ENCODE assay signal across 7 cellular contexts in the genomic region with DNA sequence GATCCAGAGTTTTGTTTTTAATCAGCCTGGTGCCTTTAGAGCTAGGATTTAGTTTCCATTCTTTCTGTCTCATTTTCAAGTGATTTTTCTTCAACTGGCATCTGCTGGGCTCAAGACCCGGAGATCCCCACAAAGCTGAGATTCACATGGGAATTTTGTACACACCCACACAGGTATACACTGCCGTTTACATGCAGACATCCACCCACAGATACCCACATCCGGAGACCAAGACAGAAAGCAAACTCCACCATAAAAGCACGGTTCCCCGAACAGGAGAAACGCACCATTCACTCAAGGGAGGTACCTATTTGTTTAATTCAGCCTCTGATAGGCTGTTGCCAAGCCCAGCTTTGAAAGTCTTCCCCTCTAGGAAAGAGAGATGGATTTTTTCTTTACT.
A peak's percentile ranks its signal among the peaks of the same experiment; 100 is the strongest.
DNase-seq lines count a peak whose midpoint lies in the region; ATAC-seq and TF ChIP-seq lines count a peak whose summit lies in the region.
"Not testable (repeated sequence)": the region's sequence is repeated elsewhere in the genome, so short reads cannot be mapped to it uniquely, and the experiment has no call there.

No MANE protein-coding gene starts in this region.

- H3K27ac ChIP-seq in naive thymus-derived CD4-positive, alpha-beta T cell (ENCODE audit: low read depth, low read length), result not testable (repeated sequence)

- peak; percentile 19 for DNase-seq in GM12864 (ENCODE audit: low read depth)
- DNase-seq in T-helper 17 cell, result peak in 1 of 3 donors; percentile 7
- DNase-seq in activated CD4-positive, alpha-beta memory T cell treated with anti-CD3 and anti-CD28 coated beads for 36 hours, result peak; percentile 63
- peak; percentile 5 for DNase-seq in activated T-helper 1 cell treated with Interleukin-2 at 50 U/mL for 16 hours (ENCODE audit: low read depth)
- DNase-seq in naive thymus-derived CD4-positive, alpha-beta T cell, result peak in 8 of 9 donors; percentile 16 to 48 (median 34)
- peak; percentile 7 to 44 for DNase-seq in stimulated activated CD4-positive, alpha-beta T cell treated with anti-CD3 and anti-CD28 coated beads, Interleukin-2, amount 100 ng/mL, for 24 hours

- ATAC-seq in T-helper 17 cell; naive thymus-derived CD4-positive, alpha-beta T cell: not testable (repeated sequence)

- H3K27me3 Mint-ChIP-seq in T-helper 17 cell; activated CD4-positive, alpha-beta memory T cell treated with anti-CD3 and anti-CD28 coated beads for 36 hours; activated naive CD4-positive, alpha-beta T cell treated with anti-CD3 and anti-CD28 coated beads, Interleukin-2, amount 50 U/mL, for 24 hours: not testable (repeated sequence)
- peaks cover 2 to 20% (median 7%) of the 10 kb centered on the region in 5 donors for H3K27me3 Mint-ChIP-seq in naive thymus-derived CD4-positive, alpha-beta T cell

- H3K27ac Mint-ChIP-seq in T-helper 17 cell, result peak overlapping the region; percentile 94
- H3K27ac Mint-ChIP-seq in activated CD4-positive, alpha-beta memory T cell treated with anti-CD3 and anti-CD28 coated beads for 36 hours, result peak overlapping the region; percentile 86
- peak overlapping the region; percentile 88 for H3K27ac Mint-ChIP-seq in activated naive CD4-positive, alpha-beta T cell treated with anti-CD3 and anti-CD28 coated beads, Interleukin-2, amount 50 U/mL, for 24 hours
- peak overlapping the region; percentile 49 to 91 (median 82) for H3K27ac Mint-ChIP-seq in naive thymus-derived CD4-positive, alpha-beta T cell

- not testable (repeated sequence) for H3K9me3 ChIP-seq in T-helper 17 cell (ENCODE audit: control insufficient read depth, low read length, poor library complexity, severe bottlenecking); naive thymus-derived CD4-positive, alpha-beta T cell (ENCODE audit: control insufficient read depth in 2 of 3, low read length in 3 of 3)

- not testable (repeated sequence) for H3K4me3 ChIP-seq in GM12864 (ENCODE audit: low read depth, low read length); naive thymus-derived CD4-positive, alpha-beta T cell (ENCODE audit: low read length)

- H3K4me1 Mint-ChIP-seq in T-helper 17 cell, result peaks cover 11% of the 10 kb centered on the region
- H3K4me1 Mint-ChIP-seq in activated CD4-positive, alpha-beta memory T cell treated with anti-CD3 and anti-CD28 coated beads for 36 hours (ENCODE audit: low read depth), result peaks cover 25% of the 10 kb centered on the region
- H3K4me1 Mint-ChIP-seq in activated naive CD4-positive, alpha-beta T cell treated with anti-CD3 and anti-CD28 coated beads, Interleukin-2, amount 50 U/mL, for 24 hours; naive thymus-derived CD4-positive, alpha-beta T cell: not testable (repeated sequence)

- not testable (repeated sequence) for TF ChIP-seq CTCF in GM12864 (IDR thresholded peaks at IDR 0.05; ENCODE audit: low read depth, low read length, missing control alignments)

- not testable (repeated sequence) for H3K36me3 ChIP-seq in naive thymus-derived CD4-positive, alpha-beta T cell (ENCODE audit: control insufficient read depth in 2 of 3, insufficient read depth in 3 of 3, low read length in 3 of 3)

- CTCF ChIA-PET in activated CD4-positive, alpha-beta memory T cell treated with anti-CD3 and anti-CD28 coated beads for 36 hours (lab: Charles Lee); naive thymus-derived CD4-positive, alpha-beta T cell (lab: Charles Lee): not testable (repeated sequence)

- H3K36me3 Mint-ChIP-seq in T-helper 17 cell (ENCODE audit: low read depth); activated CD4-positive, alpha-beta memory T cell treated with anti-CD3 and anti-CD28 coated beads for 36 hours; activated naive CD4-positive, alpha-beta T cell treated with anti-CD3 and anti-CD28 coated beads, Interleukin-2, amount 50 U/mL, for 24 hours; naive thymus-derived CD4-positive, alpha-beta T cell: not testable (repeated sequence)

- not testable (repeated sequence) for H3K9me3 Mint-ChIP-seq in activated CD4-positive, alpha-beta memory T cell treated with anti-CD3 and anti-CD28 coated beads for 36 hours; activated naive CD4-positive, alpha-beta T cell treated with anti-CD3 and anti-CD28 coated beads, Interleukin-2, amount 50 U/mL, for 24 hours; naive thymus-derived CD4-positive, alpha-beta T cell

- H3K4me1 ChIP-seq in naive thymus-derived CD4-positive, alpha-beta T cell (ENCODE audit: control insufficient read depth in 2 of 2, insufficient read depth in 2 of 2, low read length in 2 of 2), result not testable (repeated sequence)

- intact Hi-C loops in activated CD4-positive, alpha-beta memory T cell treated with anti-CD3 and anti-CD28 coated beads for 36 hours (cut with micrococcal nuclease); naive thymus-derived CD4-positive, alpha-beta T cell (cut with micrococcal nuclease): not testable (repeated sequence)

- H3K27me3 ChIP-seq in naive thymus-derived CD4-positive, alpha-beta T cell (ENCODE audit: control insufficient read depth in 2 of 2, insufficient read depth in 2 of 2, low read length in 2 of 2), result not testable (repeated sequence)

- H3K4me3 Mint-ChIP-seq in T-helper 17 cell, result peak overlapping the region; percentile 72
- H3K4me3 Mint-ChIP-seq in activated CD4-positive, alpha-beta memory T cell treated with anti-CD3 and anti-CD28 coated beads for 36 hours, result peak overlapping the region; percentile 69
- peak overlapping the region; percentile 24 for H3K4me3 Mint-ChIP-seq in activated naive CD4-positive, alpha-beta T cell treated with anti-CD3 and anti-CD28 coated beads, Interleukin-2, amount 50 U/mL, for 24 hours
- H3K4me3 Mint-ChIP-seq in naive thymus-derived CD4-positive, alpha-beta T cell, result peak overlapping the region in 8 of 10 donors; percentile 16 to 78 (median 38)

- POLR2A ChIA-PET in activated CD4-positive, alpha-beta memory T cell treated with anti-CD3 and anti-CD28 coated beads for 36 hours (lab: Charles Lee); naive thymus-derived CD4-positive, alpha-beta T cell (lab: Charles Lee): not testable (repeated sequence)
